7 cellular contexts compared by ENCODE assay signal in genomic region chr5:178116406-178116885, GRCh38. TPM values are rescaled to one million over a fixed set of nuclear protein-coding genes. Genes with fewer than 3 reads are reported as not detected.
A peak's percentile ranks its signal among the peaks of the same experiment; 100 is the strongest.
DNase-seq lines count a peak whose midpoint lies in the region; ATAC-seq and TF ChIP-seq lines count a peak whose summit lies in the region.

No MANE protein-coding gene starts in this region.

- no peak overlapping the region for H3K27ac ChIP-seq in psoas muscle

- 15 to 27% (median 23%) methylated on average over 18 of the region's 18 CpGs for WGBS in psoas muscle, 3 donors

- H3K4me3 ChIP-seq in psoas muscle, result peak overlapping the region; percentile 18

- ATAC-seq in GM21423 (IDR thresholded peaks at IDR 0.05; ENCODE audit: unreplicated experiment), result peak; percentile 32
- no peak for ATAC-seq in psoas muscle

- H3K9me3 ChIP-seq in psoas muscle, result no peaks in the 10 kb centered on the region

- intact Hi-C loops in psoas muscle (cut with DNase I), result loop anchor here in 1 of 2 donors (5.0 kb wide), 1 partner anchor 39 kb away; no protein-coding TSS in a partner anchor

- DNase-seq in OCI-M1 (lab: John Stamatoyannopoulos, UW), result peak; percentile 13
- DNase-seq in activated naive CD4-positive, alpha-beta T cell treated with Interleukin-2 at 50 U/mL for 16 hours, result peak; percentile 72
- DNase-seq in psoas muscle, result no peak
- DNase-seq in pons (ENCODE audit: low spot score), result no peak
- no peak for DNase-seq in HPDE6-E6E7 (ENCODE audit: extremely low spot score)
- no peak for DNase-seq in NCI-H187 (lab: John Stamatoyannopoulos, UW)

- no peak for TF ChIP-seq CTCF in psoas muscle (IDR thresholded peaks at IDR 0.05)

- H3K4me1 ChIP-seq in psoas muscle, result peaks cover 19% of the 10 kb centered on the region

- H3K27me3 ChIP-seq in psoas muscle (ENCODE audit: insufficient read depth in 3 of 3, low read length in 2 of 3), result peaks cover 0 to 52% (median 15%) of the 10 kb centered on the region in 3 donors

- no peaks in the 10 kb centered on the region for H3K36me3 ChIP-seq in psoas muscle (ENCODE audit: insufficient read depth in 1 of 2, low read depth in 1 of 2)

RNA-seq across cellular contexts. Expression of gene N4BP3, which starts 3.1 kb away (rescaled TPM):
- 1 to 10 TPM; 1.6 to 3.7 (median 3.2) TPM for total RNA-seq in psoas muscle
- polyA plus RNA-seq in psoas muscle, result 1 to 10 TPM; 2.2 to 4.0 (median 2.3) TPM

RNA-seq across cellular contexts. Expression of gene RMND5B, which starts 14.4 kb away (rescaled TPM):
- 10 to 100 TPM; 48.0 to 54.9 (median 50.8) TPM for total RNA-seq in psoas muscle
- 10 to 100 TPM; 43.5 to 80.2 (median 55.9) TPM for polyA plus RNA-seq in psoas muscle

RNA-seq across cellular contexts. Expression of gene NHP2, which starts 37.2 kb away (rescaled TPM):
- total RNA-seq in psoas muscle, result 100 to 1,000 TPM in 2 of 4 donors, 10 to 100 TPM in 2; 86.9 to 131 (median 96.0) TPM
- polyA plus RNA-seq in psoas muscle, result 100 to 1,000 TPM; 132 to 301 (median 147) TPM

Comparison
In these comparisons a context has a peak if more than half of its experiments do, and no peak if none do; other contexts are left out.
1. DNase-seq: peak in OCI-M1 (single experiment) and activated naive CD4-positive, alpha-beta T cell treated with Interleukin-2 at 50 U/mL for 16 hours (single experiment); none in psoas muscle (0 of 2), pons (single experiment), HPDE6-E6E7 (single experiment) and NCI-H187 (0 of 2).